In the genomic region with DNA sequence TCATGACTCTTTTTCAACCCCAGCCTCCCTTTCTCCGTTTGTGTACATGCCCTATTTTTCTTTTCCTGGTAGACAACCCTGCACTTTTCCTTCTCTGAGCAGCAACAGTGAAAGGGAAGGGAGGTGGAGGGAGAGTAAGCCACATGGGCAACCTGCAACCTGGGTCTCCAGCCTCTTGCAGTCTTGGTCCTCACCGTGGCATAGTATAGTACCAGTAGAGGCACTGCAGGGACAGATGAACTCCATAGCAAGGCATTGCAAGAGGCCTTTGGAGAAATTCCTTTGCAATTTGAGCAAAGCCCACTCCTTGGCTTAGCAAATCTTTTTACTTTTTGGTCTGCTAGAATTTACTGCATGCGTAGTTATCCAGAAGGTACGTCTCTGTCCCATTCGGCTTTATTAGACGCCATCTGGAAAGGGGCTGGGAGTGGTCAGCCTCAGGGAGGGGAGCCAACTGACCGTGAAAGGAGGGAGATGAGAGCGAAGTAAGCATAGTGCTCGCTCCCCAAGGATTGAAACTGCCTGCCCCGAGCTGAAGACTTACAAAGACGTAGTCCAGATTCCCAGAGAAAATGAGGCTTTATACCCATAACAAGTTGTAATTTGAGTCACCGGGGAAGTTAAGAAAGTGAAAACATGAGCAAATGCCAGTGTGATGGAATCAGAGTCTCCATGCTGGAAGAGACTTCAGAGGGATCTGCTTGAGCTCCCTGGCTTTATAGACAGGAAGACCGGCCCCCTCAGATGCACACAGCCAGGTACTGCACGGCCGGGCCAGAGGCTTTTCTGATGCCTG, we compare ENCODE assay signal across 13 cellular contexts.
DNase-seq lines count a peak whose midpoint lies in the region; ATAC-seq and TF ChIP-seq lines count a peak whose summit lies in the region.
"Had no signal": no experiment of that assay in that cellular context is flagged by ENCODE, and none has a peak within 500 bp of the region (broad histone marks: within the 10 kb centered on the region; RNA-seq: fewer than 3 reads in every experiment).

No MANE protein-coding gene starts in this region.

- no peak overlapping the region for H3K27ac Mint-ChIP-seq in activated CD8-positive, alpha-beta memory T cell treated with anti-CD3 and anti-CD28 coated beads, Interleukin-2, amount 10 ng/mL, durations not matched to agents 7 days and 5 days
- H3K27ac Mint-ChIP-seq in endodermal cell (no peak overlapping the region), mesothelial cell of epicardium (peak overlapping the region; percentile 87)
- H3K27ac Mint-ChIP-seq in activated naive CD4-positive, alpha-beta T cell treated with anti-CD3 and anti-CD28 coated beads, Interleukin-2, amount 50 U/mL, for 72 hours = no peak overlapping the region
- H3K27ac Mint-ChIP-seq: T-helper 1 cell treated with Interleukin-12 subunit alpha and Interleukin-12 subunit beta and Interleukin-4 antibody, amounts not matched to agents 30 μg/mL and 1 μg/mL, for 36 hours had no signal

- CTCF ChIA-PET in activated CD8-positive, alpha-beta memory T cell treated with anti-CD3 and anti-CD28 coated beads, Interleukin-2, amount 10 ng/mL, durations not matched to agents 7 days and 5 days (lab: Charles Lee) = no interaction called here

- H3K4me1 ChIP-seq in endodermal cell (ENCODE audit: control insufficient read depth, insufficient read depth, low read length) = peaks cover 9% of the 10 kb centered on the region
- peaks cover 13 to 29% (median 24%) of the 10 kb centered on the region in 4 donors for H3K4me1 ChIP-seq in transverse colon

- DNase-seq in activated CD8-positive, alpha-beta memory T cell treated with anti-CD3 and anti-CD28 coated beads, Interleukin-2, amount 50 U/mL, for 48 hours = peak; percentile 18
- DNase-seq in activated CD8-positive, alpha-beta memory T cell treated with anti-CD3 and anti-CD28 coated beads, Interleukin-2, amount 10 ng/mL, durations not matched to agents 7 days and 5 days = no peak
- DNase-seq in endodermal cell = peak; percentile 71
- no peak for DNase-seq in mesothelial cell of epicardium (ENCODE audit: low spot score in 2 of 2, unreplicated experiment in 2 of 2)
- DNase-seq in transverse colon = no peak
- DNase-seq in activated naive CD4-positive, alpha-beta T cell treated with anti-CD3 and anti-CD28 coated beads, Interleukin-2, amount 50 U/mL, for 72 hours (ENCODE audit: low spot score in 2 of 2) = no peak
- DNase-seq in NCI-H1694 treated with DMSO at 0.1 percent for 48 hours (lab: John Stamatoyannopoulos, UW) = no peak
- DNase-seq in NCI-H2196 (lab: John Stamatoyannopoulos, UW; ENCODE audit: unreplicated experiment) = no peak
- DNase-seq: 8988T; activated CD8-positive, alpha-beta memory T cell treated with anti-CD3 and anti-CD28 coated beads, Interleukin-2, amount 50 U/mL, for 4 hours; MV-4-11 had no signal

- no peak for TF ChIP-seq EP300 in transverse colon (IDR thresholded peaks at IDR 0.05; ENCODE audit: low read depth)

- WGBS in endodermal cell (ENCODE audit: insufficient coverage in 1 of 2, insufficient read length in 1 of 2), 2 experiments = 88 to 90% methylated on average over 12 to 15 of the region's 15 CpGs
- WGBS in transverse colon (ENCODE audit: low coverage in 1 of 2), 2 donors = 74 to 76% methylated on average over 13 to 15 of the region's 15 CpGs

- H3K27me3 Mint-ChIP-seq in activated CD8-positive, alpha-beta memory T cell treated with anti-CD3 and anti-CD28 coated beads, Interleukin-2, amount 10 ng/mL, durations not matched to agents 7 days and 5 days = peaks cover 18% of the 10 kb centered on the region
- H3K27me3 Mint-ChIP-seq in endodermal cell (ENCODE audit: insufficient read depth) (peaks cover 19% of the 10 kb centered on the region), mesothelial cell of epicardium (ENCODE audit: low read depth) (no peaks in the 10 kb centered on the region)

- H3K9me3 ChIP-seq in endodermal cell (ENCODE audit: control insufficient read depth, low read length) (no peaks in the 10 kb centered on the region), transverse colon (no peaks in the 10 kb centered on the region)

- peaks cover 3% of the 10 kb centered on the region for H3K4me1 Mint-ChIP-seq in activated CD8-positive, alpha-beta memory T cell treated with anti-CD3 and anti-CD28 coated beads, Interleukin-2, amount 10 ng/mL, durations not matched to agents 7 days and 5 days
- H3K4me1 Mint-ChIP-seq in endodermal cell (peaks cover 30% of the 10 kb centered on the region), mesothelial cell of epicardium (peaks cover 21% of the 10 kb centered on the region)
- H3K4me1 Mint-ChIP-seq: central memory CD8-positive, alpha-beta T cell had no signal

- H3K4me3 Mint-ChIP-seq in activated CD8-positive, alpha-beta memory T cell treated with anti-CD3 and anti-CD28 coated beads, Interleukin-2, amount 10 ng/mL, durations not matched to agents 7 days and 5 days = no peak overlapping the region
- H3K4me3 Mint-ChIP-seq in endodermal cell = no peak overlapping the region
- H3K4me3 Mint-ChIP-seq in mesothelial cell of epicardium = peak overlapping the region; percentile 20
- H3K4me3 Mint-ChIP-seq: central memory CD8-positive, alpha-beta T cell; T-helper 1 cell treated with Interleukin-12 subunit alpha and Interleukin-12 subunit beta and Interleukin-4 antibody, amounts not matched to agents 30 μg/mL and 1 μg/mL, for 36 hours had no signal

- H3K36me3 ChIP-seq in endodermal cell (ENCODE audit: control insufficient read depth, insufficient read depth, low read length) (no peaks in the 10 kb centered on the region), transverse colon (no peaks in the 10 kb centered on the region)

- intact Hi-C loops in transverse colon (cut with DNase I; ENCODE audit: low total_unique reads) = no loop called here

- H3K9me3 Mint-ChIP-seq in activated CD8-positive, alpha-beta memory T cell treated with anti-CD3 and anti-CD28 coated beads, Interleukin-2, amount 10 ng/mL, durations not matched to agents 7 days and 5 days (ENCODE audit: low read depth) = no peaks in the 10 kb centered on the region
- H3K9me3 Mint-ChIP-seq in endodermal cell = no peaks in the 10 kb centered on the region
- H3K9me3 Mint-ChIP-seq in mesothelial cell of epicardium = no peaks in the 10 kb centered on the region
- no peaks in the 10 kb centered on the region for H3K9me3 Mint-ChIP-seq in activated naive CD4-positive, alpha-beta T cell treated with anti-CD3 and anti-CD28 coated beads, Interleukin-2, amount 50 U/mL, for 72 hours
- H3K9me3 Mint-ChIP-seq: central memory CD8-positive, alpha-beta T cell; T-helper 1 cell treated with Interleukin-12 subunit alpha and Interleukin-12 subunit beta and Interleukin-4 antibody, amounts not matched to agents 30 μg/mL and 1 μg/mL, for 36 hours had no signal

- no peak for ATAC-seq in activated CD8-positive, alpha-beta memory T cell treated with anti-CD3 and anti-CD28 coated beads, Interleukin-2, amount 10 ng/mL, durations not matched to agents 7 days and 5 days
- ATAC-seq in activated naive CD4-positive, alpha-beta T cell treated with anti-CD3 and anti-CD28 coated beads, Interleukin-2, amount 50 U/mL, for 72 hours = no peak

- H3K9ac ChIP-seq in endodermal cell (ENCODE audit: extremely low read depth, low read length, poor library complexity, severe bottlenecking) = no peak overlapping the region

- no peaks in the 10 kb centered on the region for H3K36me3 Mint-ChIP-seq in activated CD8-positive, alpha-beta memory T cell treated with anti-CD3 and anti-CD28 coated beads, Interleukin-2, amount 10 ng/mL, durations not matched to agents 7 days and 5 days
- H3K36me3 Mint-ChIP-seq in endodermal cell (ENCODE audit: low read depth) = no peaks in the 10 kb centered on the region
- no peaks in the 10 kb centered on the region for H3K36me3 Mint-ChIP-seq in mesothelial cell of epicardium
- no peaks in the 10 kb centered on the region for H3K36me3 Mint-ChIP-seq in activated naive CD4-positive, alpha-beta T cell treated with anti-CD3 and anti-CD28 coated beads, Interleukin-2, amount 50 U/mL, for 72 hours

- in situ Hi-C loops in transverse colon (cut with MboI; ENCODE audit: low pct_ligation_motif_present in 1 of 4, low pct_unique_long_range_greater_than_20kb in 1 of 4, low sequenced_read_pairs in 3 of 4) = loop anchor here in 1 of 4 donors (25.0 kb wide), 1 partner anchor 322 kb away; a partner anchor contains a TSS

- no peak overlapping the region for H3K4me3 ChIP-seq in endodermal cell (ENCODE audit: low read length)
- no peak overlapping the region for H3K4me3 ChIP-seq in transverse colon

- TF ChIP-seq CTCF in endodermal cell (conservative IDR thresholded peaks at IDR 0.05) (peak; percentile 64), mesothelial cell of epicardium (IDR thresholded peaks at IDR 0.05; ENCODE audit: unreplicated experiment) (no peak), transverse colon (IDR thresholded peaks at IDR 0.05) (no peak)

- no peak overlapping the region for H3K27ac ChIP-seq in endodermal cell (ENCODE audit: low read depth, low read length)
- peak overlapping the region; percentile 64 to 81 (median 74) for H3K27ac ChIP-seq in transverse colon

- TF ChIP-seq POLR2A in transverse colon (IDR thresholded peaks at IDR 0.05) = no peak

- no peaks in the 10 kb centered on the region for H3K27me3 ChIP-seq in endodermal cell (ENCODE audit: control insufficient read depth, insufficient read depth, low read length, poor library complexity, severe bottlenecking)
- no peaks in the 10 kb centered on the region for H3K27me3 ChIP-seq in transverse colon

Comparison
In these comparisons a context has a peak if more than half of its experiments do, and no peak if none do; other contexts are left out.
1. DNase-seq: peak in activated CD8-positive, alpha-beta memory T cell treated with anti-CD3 and anti-CD28 coated beads, Interleukin-2, amount 50 U/mL, for 48 hours (single experiment) and endodermal cell (single experiment); none in activated CD8-positive, alpha-beta memory T cell treated with anti-CD3 and anti-CD28 coated beads, Interleukin-2, amount 10 ng/mL, durations not matched to agents 7 days and 5 days (single experiment), mesothelial cell of epicardium (0 of 2), transverse colon (single experiment), activated naive CD4-positive, alpha-beta T cell treated with anti-CD3 and anti-CD28 coated beads, Interleukin-2, amount 50 U/mL, for 72 hours (0 of 2), NCI-H1694 treated with DMSO at 0.1 percent for 48 hours (single experiment) and NCI-H2196 (single experiment).